ENCODE assay signal across 8 cellular contexts in genomic region chr11:615453-616319, GRCh38. TPM values are rescaled to one million over a fixed set of nuclear protein-coding genes. Genes with fewer than 3 reads are reported as not detected.
A peak's percentile ranks its signal among the peaks of the same experiment; 100 is the strongest.
DNase-seq lines count a peak whose midpoint lies in the region; ATAC-seq and TF ChIP-seq lines count a peak whose summit lies in the region.

IRF7 (minus strand) TSS chr11:615950; CDS start chr11:615364, 586 bp downstream.

- peak within 1 kb of the TSS; percentile 70 for H3K27ac ChIP-seq in mesenchymal stem cell (ENCODE audit: low read length, poor library complexity, severe bottlenecking)

- peak within 1 kb of the TSS; percentile 88 for H2BK15ac ChIP-seq in mesenchymal stem cell (ENCODE audit: low read depth, poor library complexity, severe bottlenecking)

- peak; percentile 74 for ATAC-seq in GM19328 (IDR thresholded peaks at IDR 0.05; ENCODE audit: unreplicated experiment)
- peak; percentile 51 for ATAC-seq in HG03469 (IDR thresholded peaks at IDR 0.05; ENCODE audit: unreplicated experiment)
- peak; percentile 80 for ATAC-seq in effector memory CD8-positive, alpha-beta T cell (replicated peaks)

- peaks cover 58% of the 10 kb centered on the region for H3K36me3 Mint-ChIP-seq in effector memory CD8-positive, alpha-beta T cell (ENCODE audit: insufficient read depth)

- peak within 1 kb of the TSS; percentile 79 for H4K8ac ChIP-seq in mesenchymal stem cell (ENCODE audit: low read length)

- H3K9me3 Mint-ChIP-seq in effector memory CD8-positive, alpha-beta T cell, result no peaks in the 10 kb centered on the region

- peak within 1 kb of the TSS; percentile 71 for H2BK5ac ChIP-seq in mesenchymal stem cell (ENCODE audit: low read depth, low read length, poor library complexity, severe bottlenecking)

- H3K27ac Mint-ChIP-seq in effector memory CD8-positive, alpha-beta T cell, result peak within 1 kb of the TSS; percentile 89 to 90

- peak within 1 kb of the TSS; percentile 66 for H3K4me2 ChIP-seq in mesenchymal stem cell (ENCODE audit: low read length, poor library complexity, severe bottlenecking)

- peak within 1 kb of the TSS; percentile 97 for H3K9ac ChIP-seq in mesenchymal stem cell (ENCODE audit: low read length)

- H3K18ac ChIP-seq in mesenchymal stem cell (ENCODE audit: low read depth in 1 of 2, low read length in 2 of 2), result peak within 1 kb of the TSS; percentile 80 to 98

- WGBS in mesenchymal stem cell, result 9% methylated on average over 67 of the region's 67 CpGs

- H3K4ac ChIP-seq in mesenchymal stem cell (ENCODE audit: low read depth in 1 of 2, low read length in 2 of 2), result peak within 1 kb of the TSS; percentile 18 to 92

- H3K4me1 ChIP-seq in BE2C, result peaks cover 11% of the 10 kb centered on the region
- H3K4me1 ChIP-seq in mesenchymal stem cell (ENCODE audit: control insufficient read depth, insufficient read depth, low read depth, low read length), result peaks cover 36% of the 10 kb centered on the region

- DNase-seq in BE2C, result peak; percentile 87
- DNase-seq in NK-92 treated with Interleukin-12 subunit alpha and Interleukin-12 subunit beta, amount 100 ng/mL, for 24 hours (lab: John Stamatoyannopoulos, UW), result peak; percentile 83
- peak; percentile 93 for DNase-seq in activated CD8-positive, alpha-beta memory T cell treated with anti-CD3 and anti-CD28 coated beads for 24 hours
- peak; percentile 81 to 82 (median 81) for DNase-seq in effector memory CD8-positive, alpha-beta T cell
- DNase-seq in mesenchymal stem cell, result peak; percentile 96
- DNase-seq in stimulated activated CD8-positive, alpha-beta memory T cell treated with anti-CD3 and anti-CD28 coated beads, Interleukin-12 subunit alpha, Interleukin-12 subunit beta, amount 100 ng/mL, for 24 hours (ENCODE audit: extremely low read depth), result peak; percentile 76

- no peaks in the 10 kb centered on the region for H3K27me3 ChIP-seq in BE2C
- H3K27me3 ChIP-seq in mesenchymal stem cell (ENCODE audit: control insufficient read depth in 1 of 2, insufficient read depth in 1 of 2, low read length in 2 of 2), result no peaks in the 10 kb centered on the region

- H3K36me3 ChIP-seq in BE2C (peaks cover 11% of the 10 kb centered on the region), mesenchymal stem cell (ENCODE audit: control insufficient read depth in 1 of 2, insufficient read depth in 2 of 2, low read depth in 1 of 2, low read length in 2 of 2) (peaks cover 35 to 86% of the 10 kb centered on the region in 2 experiments)

- H3K79me1 ChIP-seq in mesenchymal stem cell (replicated peaks; ENCODE audit: low read length, poor library complexity, severe bottlenecking), result peaks cover 38% of the 10 kb centered on the region

- peaks cover 6 to 21% of the 10 kb centered on the region in 2 donors for H3K4me1 Mint-ChIP-seq in effector memory CD8-positive, alpha-beta T cell (ENCODE audit: low read depth in 2 of 2)

- H2AFZ ChIP-seq in mesenchymal stem cell (ENCODE audit: low read depth, low read length), result peak within 1 kb of the TSS; percentile 7

- H3K23ac ChIP-seq in mesenchymal stem cell (ENCODE audit: low read length in 2 of 2), result peak within 1 kb of the TSS in 1 of 2 experiments; percentile 23

- peak within 1 kb of the TSS in 1 of 2 experiments; percentile 99 for H3K14ac ChIP-seq in mesenchymal stem cell (ENCODE audit: low read length in 2 of 2)

- peak within 1 kb of the TSS; percentile 28 to 75 for H2BK12ac ChIP-seq in mesenchymal stem cell (ENCODE audit: low read length in 2 of 2)

- peak within 1 kb of the TSS; percentile 85 to 87 for H3K4me3 Mint-ChIP-seq in effector memory CD8-positive, alpha-beta T cell

- peak within 1 kb of the TSS; percentile 89 for H4K91ac ChIP-seq in mesenchymal stem cell (ENCODE audit: low read length)

- peak within 1 kb of the TSS; percentile 42 for H2AK5ac ChIP-seq in mesenchymal stem cell (ENCODE audit: low read length, severe bottlenecking)

- H2BK120ac ChIP-seq in mesenchymal stem cell (ENCODE audit: low read depth, low read length), result peak within 1 kb of the TSS; percentile 71

- no peaks in the 10 kb centered on the region for H3K27me3 Mint-ChIP-seq in effector memory CD8-positive, alpha-beta T cell

- H3K4me3 ChIP-seq in BE2C (ENCODE audit: low read depth, low read length), result peak within 1 kb of the TSS; percentile 58
- H3K4me3 ChIP-seq in mesenchymal stem cell (ENCODE audit: insufficient read depth in 1 of 2, low read depth in 1 of 2, low read length in 2 of 2), result peak within 1 kb of the TSS; percentile 74 to 98

- TF ChIP-seq CTCF in BE2C (IDR thresholded peaks at IDR 0.05; ENCODE audit: low read depth, low read length), result no peak

- H3K9me3 ChIP-seq in BE2C, result no peaks in the 10 kb centered on the region
- no peaks in the 10 kb centered on the region for H3K9me3 ChIP-seq in mesenchymal stem cell (ENCODE audit: control insufficient read depth, low read length)

RNA-seq across cellular contexts. Expression of gene IRF7, which starts in this region (rescaled TPM):
- polyA plus RNA-seq in BE2C (2012; ENCODE audit: insufficient read depth, insufficient read length, low read depth), result 14.4 TPM
- polyA plus RNA-seq in mesenchymal stem cell (2013, experiment 1 of 2), result 6.8 TPM
- polyA plus RNA-seq in mesenchymal stem cell (2013, experiment 2 of 2), result 7.3 TPM

Comparison
In these comparisons a context has a peak if more than half of its experiments do, and no peak if none do; other contexts are left out.
1. Peak in every context shown above with its lines: DNase-seq, ATAC-seq, H3K4me3 ChIP-seq and H3K27ac ChIP-seq.